4 cellular contexts compared by ENCODE assay signal in the genomic region with DNA sequence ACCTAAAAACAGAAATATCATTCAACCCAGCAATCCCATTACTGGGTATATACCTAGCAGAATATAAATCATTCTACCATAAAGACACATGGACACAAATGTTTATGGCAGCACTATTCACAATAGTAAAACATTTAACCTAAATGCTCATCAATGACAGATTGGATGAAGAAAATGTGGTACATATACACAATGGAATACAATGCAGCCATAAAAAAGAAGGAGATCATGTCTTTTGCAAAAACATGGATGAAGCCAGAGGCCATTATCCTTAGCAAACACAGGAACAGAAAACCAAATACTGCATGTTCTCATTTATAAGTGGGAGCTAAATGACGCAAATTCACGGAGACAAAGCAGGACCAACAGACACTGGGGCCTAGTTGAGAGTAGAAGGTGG.
DNase-seq lines count a peak whose midpoint lies in the region; ATAC-seq, FAIRE-seq and TF ChIP-seq lines count a peak whose summit lies in the region.
"Not testable (repeated sequence)": the region's sequence is repeated elsewhere in the genome, so short reads cannot be mapped to it uniquely, and the experiment has no call there.

No MANE protein-coding gene starts in this region.

- FAIRE-seq in H54 (lab: Jason Lieb, UNC): peak; percentile 33

- ATAC-seq in SK-N-SH treated with all-trans-retinoic acid at 6 μM for 48 hours: not testable (repeated sequence)

- not testable (repeated sequence) for TF ChIP-seq POLR2A in H54 (IDR thresholded peaks at IDR 0.05; ENCODE audit: low read depth, low read length)

- POLR2A ChIA-PET in HEK293 (lab: Yijun Ruan, JAX): not testable (repeated sequence)

- H3K9me3 ChIP-seq in HEK293 (ENCODE audit: control insufficient read depth, insufficient read depth, low read depth, low read length): not testable (repeated sequence)

- H3K4me3 ChIP-seq in HEK293 (ENCODE audit: low read depth, low read length): not testable (repeated sequence)

- H3K27ac ChIP-seq in HEK293 (ENCODE audit: extremely low read depth, low read depth, low read length): not testable (repeated sequence)
- H3K27ac ChIP-seq in VCaP: peak overlapping the region; percentile 94

- H3K4me1 ChIP-seq in HEK293 (ENCODE audit: control insufficient read depth, insufficient read depth, low read length): not testable (repeated sequence)

- H3K36me3 ChIP-seq in HEK293 (ENCODE audit: control insufficient read depth in 2 of 2, insufficient read depth in 1 of 2, low read length in 2 of 2): not testable (repeated sequence)

- TF ChIP-seq CTCF in HEK293 (tag by site-specific recombination; IDR thresholded peaks at IDR 0.05); VCaP (conservative IDR thresholded peaks at IDR 0.05): not testable (repeated sequence)

- CTCF ChIA-PET in HEK293 (lab: Yijun Ruan, JAX): interaction anchor here (0.6 kb wide), 1 partner anchor 65 kb away, joined by 5 read pairs; no protein-coding TSS in a partner anchor

- DNase-seq in H54 (ENCODE audit: insufficient read length, low spot score): not testable (repeated sequence)

TF ChIP-seq in HEK293, 187 proteins besides CTCF, POLR2A, EP300 and RAD21:
- TF ChIP-seq ZNF146 (tag by site-specific recombination; IDR thresholded peaks at IDR 0.05): peak; percentile 70; the same call in 1 of the 2 replicates

TF ChIP-seq in SK-N-SH treated with all-trans-retinoic acid at 6 μM for 48 hours, 23 proteins besides CTCF, POLR2A, EP300 and RAD21:
- TF ChIP-seq ZNF8 (CRISPR knock-in tag; IDR thresholded peaks at IDR 0.05): peak; percentile 79
